ENCODE assay signal across 35 cellular contexts in the genomic region with DNA sequence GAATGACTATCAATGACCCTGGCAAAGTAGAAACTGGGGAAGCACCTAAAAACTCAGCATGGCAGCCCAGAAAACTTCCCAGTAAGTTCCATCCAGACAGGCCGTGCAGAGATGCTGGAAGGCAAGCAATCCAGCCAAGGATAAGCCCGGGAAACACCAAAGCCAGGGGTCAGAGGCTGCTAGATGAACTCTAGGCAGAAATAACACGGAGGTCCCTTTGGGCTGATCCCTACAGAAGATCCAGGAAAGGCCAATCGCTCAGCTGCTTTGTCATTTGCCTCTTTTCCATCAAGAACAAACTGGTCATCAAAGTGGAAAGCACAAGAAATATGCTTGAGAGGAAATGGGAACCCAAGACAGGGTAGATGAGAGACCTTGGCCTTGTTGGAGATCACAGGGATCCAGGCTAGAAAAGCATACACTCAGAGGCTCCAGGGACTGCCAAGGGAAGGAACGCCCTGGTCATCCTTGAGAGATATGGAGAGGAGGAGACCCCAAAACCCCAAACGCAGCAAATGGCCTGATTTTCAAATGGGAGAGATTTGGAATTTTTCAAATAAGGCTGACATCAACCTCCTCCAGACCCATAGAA. TPM values are rescaled to one million over a fixed set of nuclear protein-coding genes. Genes with fewer than 3 reads are reported as not detected.
"Had no signal": no experiment of that assay in that cellular context is flagged by ENCODE, and none has a peak within 500 bp of the region (broad histone marks: within the 10 kb centered on the region; RNA-seq: fewer than 3 reads in every experiment).

No MANE protein-coding gene starts in this region.

- H3K27ac ChIP-seq: Peyer's patch, SJSA1 had no signal

- FAIRE-seq: K562, TTC549 had no signal

- H3K36me3 ChIP-seq: Peyer's patch, SJSA1 had no signal

- ATAC-seq: activated CD4-positive, alpha-beta T cell treated with anti-CD3 and anti-CD28 coated beads for 36 hours; activated CD4-positive, CD25-positive, alpha-beta regulatory T cell treated with anti-CD3 and anti-CD28 coated beads, Interleukin-2, amount 50 U/mL, for 24 hours; activated CD8-positive, alpha-beta T cell treated with anti-CD3 and anti-CD28 coated beads, Interleukin-2, amount 10 ng/mL, durations not matched to agents 7 days and 5 days; K562; PC-3 had no signal

- DNase-seq: activated CD4-positive, alpha-beta T cell treated with anti-CD3 and anti-CD28 coated beads for 36 hours; activated CD4-positive, alpha-beta T cell treated with anti-CD3 and anti-CD28 coated beads, Interleukin-2, amount 10 ng/mL, durations not matched to agents 7 days and 5 days; activated CD4-positive, alpha-beta T cell treated with anti-CD3 and anti-CD28 coated beads, Interleukin-2, amount 50 U/mL, for 48 hours; activated CD8-positive, alpha-beta T cell treated with anti-CD3 and anti-CD28 coated beads, Interleukin-2, amount 10 ng/mL, durations not matched to agents 7 days and 5 days; activated gamma-delta T cell; activated naive CD4-positive, alpha-beta T cell treated with Interleukin-2 at 50 U/mL for 16 hours; activated naive CD8-positive, alpha-beta T cell treated with anti-CD3 and anti-CD28 coated beads, Interleukin-2, amount 10 ng/mL, durations not matched to agents 7 days and 5 days; activated T-cell treated with anti-CD3 and anti-CD28 coated beads, Interleukin-2, amount 50 U/mL, for 24 hours; amygdala; central memory CD4-positive, alpha-beta T cell; NCI-H1105; NCI-H1417 treated with DMSO at 0.1 percent for 48 hours; NCI-H1694; NCI-H1930; NCI-H2081 treated with DMSO at 0.1 percent for 48 hours; NCI-H446 treated with DMSO at 0.1 percent for 48 hours; NCI-H524 treated with DMSO at 0.1 percent for 48 hours; PC-3; Peyer's patch; RPMI8226; SHP77 treated with DMSO at 0.1 percent for 48 hours; SK-N-SH had no signal

- H3K36me3 Mint-ChIP-seq: activated naive CD4-positive, alpha-beta T cell treated with anti-CD3 and anti-CD28 coated beads, Interleukin-2, amount 50 U/mL, for 24 hours; activated naive CD8-positive, alpha-beta T cell treated with anti-CD3 and anti-CD28 coated beads, Interleukin-2, amount 10 ng/mL, durations not matched to agents 7 days and 5 days; brain; WTC11 had no signal

- H3K9ac ChIP-seq: SK-N-SH had no signal

- H3K9me3 ChIP-seq: Peyer's patch, SK-N-SH had no signal

- H3K4me3 ChIP-seq: K562, Peyer's patch, SJSA1 had no signal

- H3K9me3 Mint-ChIP-seq: activated CD4-positive, alpha-beta T cell treated with anti-CD3 and anti-CD28 coated beads, Interleukin-2, amount 10 ng/mL, durations not matched to agents 7 days and 5 days; activated naive CD4-positive, alpha-beta T cell treated with anti-CD3 and anti-CD28 coated beads, Interleukin-2, amount 50 U/mL, for 24 hours; activated naive CD8-positive, alpha-beta T cell treated with anti-CD3 and anti-CD28 coated beads, Interleukin-2, amount 10 ng/mL, durations not matched to agents 7 days and 5 days; activated T-cell treated with anti-CD3 and anti-CD28 coated beads, Interleukin-2, amount 50 U/mL, for 24 hours; activated T-helper 2 cell treated with anti-CD3 and anti-CD28 coated beads, Interferon-gamma antibody, Interleukin-2, Interleukin-4, amounts not matched to agents 10 μg/mL and 5 μg/mL and 100 μg/mL, durations not matched to agents 14 hours and 24 hours and 36 hours; T-helper 1 cell treated with Interleukin-12 subunit alpha and Interleukin-12 subunit beta and Interleukin-4 antibody, amounts not matched to agents 30 μg/mL and 1 μg/mL, for 36 hours; T-helper 2 cell treated with Interferon-gamma antibody and Interleukin-4, amounts not matched to agents 5 μg/mL and 100 μg/mL, for 36 hours had no signal

- H3K4me1 ChIP-seq: Peyer's patch had no signal

- H3K27ac Mint-ChIP-seq: activated CD4-positive, alpha-beta T cell treated with anti-CD3 and anti-CD28 coated beads for 36 hours; activated CD4-positive, alpha-beta T cell treated with anti-CD3 and anti-CD28 coated beads, Interleukin-2, amount 10 ng/mL, durations not matched to agents 7 days and 5 days; activated CD8-positive, alpha-beta T cell treated with anti-CD3 and anti-CD28 coated beads, Interleukin-2, amount 10 ng/mL, durations not matched to agents 7 days and 5 days; activated naive CD4-positive, alpha-beta T cell treated with anti-CD3 and anti-CD28 coated beads, Interleukin-2, amount 50 U/mL, for 24 hours; activated naive CD8-positive, alpha-beta T cell treated with anti-CD3 and anti-CD28 coated beads, Interleukin-2, amount 10 ng/mL, durations not matched to agents 7 days and 5 days; activated T-cell treated with anti-CD3 and anti-CD28 coated beads, Interleukin-2, amount 50 U/mL, for 24 hours; activated T-helper 2 cell treated with anti-CD3 and anti-CD28 coated beads, Interferon-gamma antibody, Interleukin-2, Interleukin-4, amounts not matched to agents 10 μg/mL and 5 μg/mL and 100 μg/mL, durations not matched to agents 14 hours and 24 hours and 36 hours; brain; T-helper 1 cell treated with Interleukin-12 subunit alpha and Interleukin-12 subunit beta and Interleukin-4 antibody, amounts not matched to agents 30 μg/mL and 1 μg/mL, for 36 hours; T-helper 2 cell treated with Interferon-gamma antibody and Interleukin-4, amounts not matched to agents 5 μg/mL and 100 μg/mL, for 36 hours; WTC11 had no signal

- H3K4me3 Mint-ChIP-seq: activated CD4-positive, alpha-beta T cell treated with anti-CD3 and anti-CD28 coated beads for 36 hours; activated CD4-positive, alpha-beta T cell treated with anti-CD3 and anti-CD28 coated beads, Interleukin-2, amount 10 ng/mL, durations not matched to agents 7 days and 5 days; activated CD8-positive, alpha-beta T cell treated with anti-CD3 and anti-CD28 coated beads, Interleukin-2, amount 10 ng/mL, durations not matched to agents 7 days and 5 days; activated naive CD4-positive, alpha-beta T cell treated with anti-CD3 and anti-CD28 coated beads, Interleukin-2, amount 50 U/mL, for 24 hours; activated naive CD8-positive, alpha-beta T cell treated with anti-CD3 and anti-CD28 coated beads, Interleukin-2, amount 10 ng/mL, durations not matched to agents 7 days and 5 days; activated T-cell treated with anti-CD3 and anti-CD28 coated beads, Interleukin-2, amount 50 U/mL, for 24 hours; brain; T-helper 1 cell treated with Interleukin-12 subunit alpha and Interleukin-12 subunit beta and Interleukin-4 antibody, amounts not matched to agents 30 μg/mL and 1 μg/mL, for 36 hours; T-helper 2 cell treated with Interferon-gamma antibody and Interleukin-4, amounts not matched to agents 5 μg/mL and 100 μg/mL, for 36 hours; WTC11 had no signal

- H3K27me3 ChIP-seq: Peyer's patch had no signal

- H3K27me3 Mint-ChIP-seq: activated CD4-positive, alpha-beta T cell treated with anti-CD3 and anti-CD28 coated beads for 36 hours; activated CD4-positive, alpha-beta T cell treated with anti-CD3 and anti-CD28 coated beads, Interleukin-2, amount 10 ng/mL, durations not matched to agents 7 days and 5 days; activated naive CD4-positive, alpha-beta T cell treated with anti-CD3 and anti-CD28 coated beads, Interleukin-2, amount 50 U/mL, for 24 hours; activated naive CD8-positive, alpha-beta T cell treated with anti-CD3 and anti-CD28 coated beads, Interleukin-2, amount 10 ng/mL, durations not matched to agents 7 days and 5 days; activated T-cell treated with anti-CD3 and anti-CD28 coated beads, Interleukin-2, amount 50 U/mL, for 24 hours had no signal

- H3K4me1 Mint-ChIP-seq: brain had no signal

- H3K4me2 ChIP-seq: SK-N-SH had no signal

RNA-seq across cellular contexts. Expression of gene KRT79, which starts 6.5 kb away (rescaled TPM):
- total RNA-seq: activated CD4-positive, alpha-beta T cell treated with anti-CD3 and anti-CD28 coated beads, Interleukin-2, amount 10 ng/mL, durations not matched to agents 7 days and 5 days; activated CD8-positive, alpha-beta T cell treated with anti-CD3 and anti-CD28 coated beads, Interleukin-2, amount 10 ng/mL, durations not matched to agents 7 days and 5 days; activated naive CD8-positive, alpha-beta T cell treated with anti-CD3 and anti-CD28 coated beads, Interleukin-2, amount 10 ng/mL, durations not matched to agents 7 days and 5 days; activated T-helper 2 cell treated with anti-CD3 and anti-CD28 coated beads, Interferon-gamma antibody, Interleukin-2, Interleukin-4, amounts not matched to agents 10 μg/mL and 5 μg/mL and 100 μg/mL, durations not matched to agents 14 hours and 24 hours and 36 hours; M059J; PC-3; Peyer's patch; WTC11 had no signal
- polyA plus RNA-seq: SK-N-SH had no signal

RNA-seq across cellular contexts. Expression of gene KRT4, which starts 13.7 kb away (rescaled TPM):
- total RNA-seq: activated CD4-positive, alpha-beta T cell treated with anti-CD3 and anti-CD28 coated beads for 36 hours; activated CD4-positive, alpha-beta T cell treated with anti-CD3 and anti-CD28 coated beads, Interleukin-2, amount 10 ng/mL, durations not matched to agents 7 days and 5 days; activated CD8-positive, alpha-beta T cell treated with anti-CD3 and anti-CD28 coated beads, Interleukin-2, amount 10 ng/mL, durations not matched to agents 7 days and 5 days; activated naive CD8-positive, alpha-beta T cell treated with anti-CD3 and anti-CD28 coated beads, Interleukin-2, amount 10 ng/mL, durations not matched to agents 7 days and 5 days; activated T-helper 2 cell treated with anti-CD3 and anti-CD28 coated beads, Interferon-gamma antibody, Interleukin-2, Interleukin-4, amounts not matched to agents 10 μg/mL and 5 μg/mL and 100 μg/mL, durations not matched to agents 14 hours and 24 hours and 36 hours; K562; M059J; Peyer's patch; SJSA1; WTC11 had no signal
- polyA plus RNA-seq: K562, SK-N-SH had no signal

RNA-seq across cellular contexts. Expression of gene KRT78, which starts 21.2 kb away (rescaled TPM):
- total RNA-seq: activated CD4-positive, alpha-beta T cell treated with anti-CD3 and anti-CD28 coated beads for 36 hours; activated CD4-positive, alpha-beta T cell treated with anti-CD3 and anti-CD28 coated beads, Interleukin-2, amount 10 ng/mL, durations not matched to agents 7 days and 5 days; activated CD8-positive, alpha-beta T cell treated with anti-CD3 and anti-CD28 coated beads, Interleukin-2, amount 10 ng/mL, durations not matched to agents 7 days and 5 days; activated naive CD8-positive, alpha-beta T cell treated with anti-CD3 and anti-CD28 coated beads, Interleukin-2, amount 10 ng/mL, durations not matched to agents 7 days and 5 days; activated T-helper 2 cell treated with anti-CD3 and anti-CD28 coated beads, Interferon-gamma antibody, Interleukin-2, Interleukin-4, amounts not matched to agents 10 μg/mL and 5 μg/mL and 100 μg/mL, durations not matched to agents 14 hours and 24 hours and 36 hours; K562; Peyer's patch; WTC11 had no signal
- polyA plus RNA-seq: K562, SK-N-SH had no signal

RNA-seq across cellular contexts. Expression of gene KRT3, which starts 31.7 kb away (rescaled TPM):
- total RNA-seq: activated CD4-positive, alpha-beta T cell treated with anti-CD3 and anti-CD28 coated beads for 36 hours; activated CD4-positive, alpha-beta T cell treated with anti-CD3 and anti-CD28 coated beads, Interleukin-2, amount 10 ng/mL, durations not matched to agents 7 days and 5 days; activated CD8-positive, alpha-beta T cell treated with anti-CD3 and anti-CD28 coated beads, Interleukin-2, amount 10 ng/mL, durations not matched to agents 7 days and 5 days; activated naive CD8-positive, alpha-beta T cell treated with anti-CD3 and anti-CD28 coated beads, Interleukin-2, amount 10 ng/mL, durations not matched to agents 7 days and 5 days; activated T-helper 2 cell treated with anti-CD3 and anti-CD28 coated beads, Interferon-gamma antibody, Interleukin-2, Interleukin-4, amounts not matched to agents 10 μg/mL and 5 μg/mL and 100 μg/mL, durations not matched to agents 14 hours and 24 hours and 36 hours; K562; M059J; Peyer's patch; WTC11 had no signal
- polyA plus RNA-seq: adipose tissue, K562, SK-N-SH had no signal

RNA-seq across cellular contexts. Expression of gene KRT76, which starts 50.5 kb away (rescaled TPM):
- total RNA-seq: activated CD4-positive, alpha-beta T cell treated with anti-CD3 and anti-CD28 coated beads for 36 hours; activated CD4-positive, alpha-beta T cell treated with anti-CD3 and anti-CD28 coated beads, Interleukin-2, amount 10 ng/mL, durations not matched to agents 7 days and 5 days; activated CD8-positive, alpha-beta T cell treated with anti-CD3 and anti-CD28 coated beads, Interleukin-2, amount 10 ng/mL, durations not matched to agents 7 days and 5 days; activated naive CD8-positive, alpha-beta T cell treated with anti-CD3 and anti-CD28 coated beads, Interleukin-2, amount 10 ng/mL, durations not matched to agents 7 days and 5 days; activated T-helper 2 cell treated with anti-CD3 and anti-CD28 coated beads, Interferon-gamma antibody, Interleukin-2, Interleukin-4, amounts not matched to agents 10 μg/mL and 5 μg/mL and 100 μg/mL, durations not matched to agents 14 hours and 24 hours and 36 hours; bronchial epithelial cell; K562; M059J; PC-3; Peyer's patch; WTC11 had no signal
- polyA plus RNA-seq: adipose tissue, K562, SK-N-SH had no signal
